In genomic region chr13:76795701-76796695, GRCh38 we compare ENCODE assay signal across 1 cellular context.
TF ChIP-seq lines count a peak whose summit lies in the region.

No MANE protein-coding gene starts in this region.

TF ChIP-seq in IMR-90, 13 proteins besides CTCF, POLR2A, EP300 and RAD21 (continued from another document):
- TF ChIP-seq USF2 (IDR thresholded peaks at IDR 0.05; ENCODE audit: low read depth, low read length) (no peak), FOS (IDR thresholded peaks at IDR 0.05; ENCODE audit: low read depth, low read length) (no peak), CHD1 (IDR thresholded peaks at IDR 0.05; ENCODE audit: low read depth, low read length) (no peak)
TF ChIP-seq in IMR-90: peak in this region for 0.
